8 cellular contexts compared by ENCODE assay signal in the genomic region with DNA sequence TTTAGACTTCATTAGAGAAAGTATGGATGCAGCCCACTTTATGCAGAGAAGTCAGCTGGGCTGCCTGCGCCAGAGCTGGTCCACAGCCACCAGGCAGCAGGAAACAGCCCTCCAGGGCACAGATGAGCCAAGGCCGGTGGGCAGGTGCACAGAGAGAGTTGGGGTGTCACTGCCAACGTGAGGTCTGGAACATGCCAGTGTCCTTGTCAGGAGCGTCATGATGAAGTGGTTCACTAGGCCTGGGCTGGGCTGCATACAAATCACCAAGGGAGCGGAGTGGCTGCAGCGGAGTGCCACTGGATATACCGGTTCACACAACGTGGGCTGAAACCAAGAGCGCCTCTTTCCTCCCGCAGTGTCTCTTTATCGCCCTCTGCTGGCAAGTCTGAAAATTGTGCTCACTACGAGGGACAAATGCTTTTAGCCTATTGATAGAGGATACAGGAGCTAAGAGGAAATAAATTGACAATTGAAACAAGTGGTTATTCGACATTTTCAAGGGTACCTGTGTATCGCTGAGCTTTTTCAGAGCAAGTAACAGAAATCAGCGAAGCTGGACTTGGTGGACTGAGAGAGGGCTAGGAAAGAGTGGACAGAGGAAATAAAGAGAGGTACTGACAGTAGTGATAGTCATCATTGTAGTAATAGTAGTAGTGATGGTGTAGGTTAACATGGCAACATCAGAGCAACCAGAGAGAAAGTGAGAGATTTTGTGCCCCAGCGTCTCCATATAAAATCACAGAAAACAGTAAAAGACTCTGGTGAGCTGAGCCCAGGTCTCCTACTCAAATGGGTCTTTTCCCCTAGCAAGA. TPM values are rescaled to one million over a fixed set of nuclear protein-coding genes. Genes with fewer than 3 reads are reported as not detected.
DNase-seq lines count a peak whose midpoint lies in the region; ATAC-seq, FAIRE-seq and TF ChIP-seq lines count a peak whose summit lies in the region.

No MANE protein-coding gene starts in this region.

- WGBS in lower leg skin, 2 donors: 8 to 13% methylated on average over 16 of the region's 16 CpGs

- CTCF ChIA-PET in BJ (lab: Yijun Ruan, JAX): interaction anchor here (0.5 to 2.8 kb wide), 44 partner anchors 8 to 1468 kb away, joined by 3 to 25 read pairs (median 4); a partner anchor contains a TSS

- H3K27me3 ChIP-seq in BJ (ENCODE audit: control insufficient read depth, insufficient read depth, low read length): no peaks in the 10 kb centered on the region

- POLR2A ChIA-PET in BJ (lab: Charles Lee): no interaction called here

- no peak for DNase-seq in BJ (ENCODE audit: low read depth)
- DNase-seq in GM19239 (ENCODE audit: insufficient read length, low spot score): peak; percentile 43
- peak; percentile 93 for DNase-seq in NCI-H774 (lab: John Stamatoyannopoulos, UW)
- DNase-seq in activated CD4-positive, alpha-beta T cell treated with anti-CD3 and anti-CD28 coated beads, Interleukin-2, amount 50 U/mL, for 24 hours (ENCODE audit: low read depth in 1 of 2, low spot score in 1 of 2): peak; percentile 65 to 87
- peak; percentile 77 to 86 for DNase-seq in dermis microvascular lymphatic vessel endothelial cell (ENCODE audit: low read depth in 2 of 2)
- DNase-seq in lower leg skin (ENCODE audit: low spot score in 2 of 2): peak; percentile 86 to 95
- DNase-seq in stimulated activated CD4-positive, alpha-beta T cell treated with anti-CD3 and anti-CD28 coated beads, TNF-alpha, amount 100 ng/mL, for 48 hours (ENCODE audit: low read depth in 3 of 3): peak; percentile 67 to 75 (median 75)

- no peak for TF ChIP-seq POLR2A in lower leg skin (IDR thresholded peaks at IDR 0.05)

- H3K4me3 ChIP-seq in BJ (ENCODE audit: low read depth, low read length): no peak overlapping the region
- H3K4me3 ChIP-seq in lower leg skin (ENCODE audit: low read depth, poor library complexity, severe bottlenecking): no peak overlapping the region

- TF ChIP-seq CTCF in BJ (IDR thresholded peaks at IDR 0.05; ENCODE audit: insufficient read depth, low read depth, low read length): peak; percentile 93
- TF ChIP-seq CTCF in lower leg skin (IDR thresholded peaks at IDR 0.05): peak; percentile 39 to 77 (median 73)

- no peaks in the 10 kb centered on the region for H3K36me3 ChIP-seq in BJ (ENCODE audit: control insufficient read depth, insufficient read depth, low read length)

- peak; percentile 80 for ATAC-seq in HG03571 (IDR thresholded peaks at IDR 0.05; ENCODE audit: unreplicated experiment)

- intact Hi-C loops in lower leg skin (cut with DNase I; ENCODE audit: low total_unique reads): no loop called here

- peak; percentile 96 for FAIRE-seq in GM19239 (lab: Jason Lieb, UNC)

RNA-seq across cellular contexts. Expression of a gene that starts 52.0 kb away (rescaled TPM):
- 3.5 and 6.1 TPM in 2 replicates for polyA plus RNA-seq in BJ (2011; rRNA removed)
- 10.9 and 13.6 TPM in 2 replicates for polyA minus RNA-seq in BJ (2011; rRNA and poly(A)+ RNA removed)
- total RNA-seq in dermis microvascular lymphatic vessel endothelial cell: 20.5 and 28.0 TPM in 2 replicates
- total RNA-seq in lower leg skin: 10 to 100 TPM; 42.8 to 62.5 (median 52.1) TPM

RNA-seq across cellular contexts. Expression of a gene that starts 52.8 kb away (rescaled TPM):
- polyA plus RNA-seq in BJ (2011; rRNA removed): 11.4 and 25.9 TPM in 2 replicates
- polyA minus RNA-seq in BJ (2011; rRNA and poly(A)+ RNA removed): 37.0 and 81.4 TPM in 2 replicates
- total RNA-seq in dermis microvascular lymphatic vessel endothelial cell: 18.2 and 22.7 TPM in 2 replicates
- total RNA-seq in lower leg skin: 10 to 100 TPM; 10.3 to 19.3 (median 14.9) TPM

RNA-seq across cellular contexts. Expression of a gene that starts 53.3 kb away (rescaled TPM):
- polyA plus RNA-seq in BJ (2011; rRNA removed): 16.1 and 36.3 TPM in 2 replicates
- polyA minus RNA-seq in BJ (2011; rRNA and poly(A)+ RNA removed): 12.1 and 12.5 TPM in 2 replicates
- total RNA-seq in dermis microvascular lymphatic vessel endothelial cell (60.1 and 68.7 TPM in 2 replicates), lower leg skin (10 to 100 TPM; 38.1 to 60.3 (median 46.6) TPM)
